ENCODE assay signal across 11 cellular contexts in the genomic region with DNA sequence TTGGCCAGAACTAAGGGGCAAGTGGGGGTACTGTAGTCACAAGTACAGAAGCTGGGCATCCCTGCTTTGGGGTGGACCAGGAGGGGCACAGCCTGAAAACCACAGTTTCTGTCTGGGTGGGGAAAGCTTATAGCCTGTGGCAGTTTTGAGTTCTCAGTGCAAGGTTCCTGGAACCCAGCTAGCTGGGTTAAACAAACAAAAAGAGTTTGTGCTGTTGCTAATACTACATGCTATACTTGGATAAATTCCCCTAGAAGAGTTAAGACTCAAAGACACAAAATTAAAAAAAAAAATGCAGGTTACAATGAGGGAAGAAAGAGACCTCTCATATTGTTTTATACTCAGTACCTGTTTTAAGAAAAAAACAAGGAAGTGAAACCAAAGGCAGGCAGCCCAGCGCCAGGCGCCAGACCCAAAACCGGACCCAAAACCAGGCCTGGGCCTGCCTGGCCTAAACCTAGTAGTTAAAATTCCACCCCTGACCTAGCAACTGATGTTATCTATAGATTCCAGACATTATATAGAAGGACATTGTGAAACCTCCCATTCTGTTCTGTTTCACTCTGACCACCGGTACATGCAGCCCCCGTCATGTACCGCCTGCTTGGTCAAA. TPM values are rescaled to one million over a fixed set of nuclear protein-coding genes. Genes with fewer than 3 reads are reported as not detected.
DNase-seq lines count a peak whose midpoint lies in the region; ATAC-seq lines count a peak whose summit lies in the region.
"Had no signal": no experiment of that assay in that cellular context is flagged by ENCODE, and none has a peak within 500 bp of the region (broad histone marks: within the 10 kb centered on the region; RNA-seq: fewer than 3 reads in every experiment).

No MANE protein-coding gene starts in this region.

- peak overlapping the region; percentile 80 for H3K27ac Mint-ChIP-seq in activated CD4-positive, alpha-beta T cell treated with anti-CD3 and anti-CD28 coated beads, Interleukin-2, amount 10 ng/mL, durations not matched to agents 7 days and 5 days
- no peak overlapping the region for H3K27ac Mint-ChIP-seq in stimulated activated effector memory CD8-positive, alpha-beta T cell treated with anti-CD3 and anti-CD28 coated beads, Interleukin-12 subunit alpha, Interleukin-12 subunit beta, amount 100 ng/mL, for 72 hours
- H3K27ac Mint-ChIP-seq: naive thymus-derived CD8-positive, alpha-beta T cell had no signal

- ATAC-seq in HG02623 (IDR thresholded peaks at IDR 0.05; ENCODE audit: unreplicated experiment) = peak; percentile 71
- peak; percentile 84 for ATAC-seq in HG03565 (IDR thresholded peaks at IDR 0.05; ENCODE audit: unreplicated experiment)
- peak; percentile 19 for ATAC-seq in stimulated activated effector memory CD8-positive, alpha-beta T cell treated with anti-CD3 and anti-CD28 coated beads, Interleukin-12 subunit alpha, Interleukin-12 subunit beta, amount 100 ng/mL, for 72 hours
- ATAC-seq: naive thymus-derived CD8-positive, alpha-beta T cell; Panc1 had no signal

- peaks cover 30% of the 10 kb centered on the region for H3K9me3 Mint-ChIP-seq in activated CD4-positive, alpha-beta T cell treated with anti-CD3 and anti-CD28 coated beads, Interleukin-2, amount 10 ng/mL, durations not matched to agents 7 days and 5 days
- H3K9me3 Mint-ChIP-seq in stimulated activated effector memory CD8-positive, alpha-beta T cell treated with anti-CD3 and anti-CD28 coated beads, Interleukin-12 subunit alpha, Interleukin-12 subunit beta, amount 100 ng/mL, for 72 hours = peaks cover 12% of the 10 kb centered on the region

- DNase-seq in activated CD4-positive, alpha-beta T cell treated with anti-CD3 and anti-CD28 coated beads, Interleukin-2, amount 10 ng/mL, durations not matched to agents 7 days and 5 days = no peak
- no peak for DNase-seq in activated CD4-positive, alpha-beta T cell treated with anti-CD3 and anti-CD28 coated beads for 1 hour
- peak in 1 of 2 donors; percentile 20 for DNase-seq in stimulated activated effector memory CD8-positive, alpha-beta T cell treated with anti-CD3 and anti-CD28 coated beads, Interleukin-12 subunit alpha, Interleukin-12 subunit beta, amount 100 ng/mL, for 72 hours (ENCODE audit: low spot score in 2 of 2)
- DNase-seq in NCI-H1092 (lab: John Stamatoyannopoulos, UW) = no peak
- no peak for DNase-seq in NCI-H774 (lab: John Stamatoyannopoulos, UW)
- DNase-seq in SHP77 (lab: John Stamatoyannopoulos, UW) = no peak
- DNase-seq: cortex of kidney; naive thymus-derived CD8-positive, alpha-beta T cell had no signal

- H3K27me3 Mint-ChIP-seq in activated CD4-positive, alpha-beta T cell treated with anti-CD3 and anti-CD28 coated beads, Interleukin-2, amount 10 ng/mL, durations not matched to agents 7 days and 5 days = no peaks in the 10 kb centered on the region

- POLR2A ChIA-PET in activated CD4-positive, alpha-beta T cell treated with anti-CD3 and anti-CD28 coated beads, Interleukin-2, amount 10 ng/mL, durations not matched to agents 7 days and 5 days (lab: Charles Lee) = no interaction called here

- CTCF ChIA-PET in activated CD4-positive, alpha-beta T cell treated with anti-CD3 and anti-CD28 coated beads, Interleukin-2, amount 10 ng/mL, durations not matched to agents 7 days and 5 days (lab: Charles Lee) = no interaction called here

- H3K4me1 Mint-ChIP-seq in activated CD4-positive, alpha-beta T cell treated with anti-CD3 and anti-CD28 coated beads, Interleukin-2, amount 10 ng/mL, durations not matched to agents 7 days and 5 days = peaks cover 41% of the 10 kb centered on the region
- H3K4me1 Mint-ChIP-seq in stimulated activated effector memory CD8-positive, alpha-beta T cell treated with anti-CD3 and anti-CD28 coated beads, Interleukin-12 subunit alpha, Interleukin-12 subunit beta, amount 100 ng/mL, for 72 hours = peaks cover 12% of the 10 kb centered on the region
- H3K4me1 Mint-ChIP-seq: naive thymus-derived CD8-positive, alpha-beta T cell had no signal

- H3K4me3 Mint-ChIP-seq in activated CD4-positive, alpha-beta T cell treated with anti-CD3 and anti-CD28 coated beads, Interleukin-2, amount 10 ng/mL, durations not matched to agents 7 days and 5 days = no peak overlapping the region
- H3K4me3 Mint-ChIP-seq in stimulated activated effector memory CD8-positive, alpha-beta T cell treated with anti-CD3 and anti-CD28 coated beads, Interleukin-12 subunit alpha, Interleukin-12 subunit beta, amount 100 ng/mL, for 72 hours = no peak overlapping the region
- H3K4me3 Mint-ChIP-seq: naive thymus-derived CD8-positive, alpha-beta T cell had no signal

- H3K36me3 Mint-ChIP-seq in activated CD4-positive, alpha-beta T cell treated with anti-CD3 and anti-CD28 coated beads, Interleukin-2, amount 10 ng/mL, durations not matched to agents 7 days and 5 days (ENCODE audit: low read depth) = peaks cover 17% of the 10 kb centered on the region
- H3K36me3 Mint-ChIP-seq in stimulated activated effector memory CD8-positive, alpha-beta T cell treated with anti-CD3 and anti-CD28 coated beads, Interleukin-12 subunit alpha, Interleukin-12 subunit beta, amount 100 ng/mL, for 72 hours = no peaks in the 10 kb centered on the region

RNA-seq across cellular contexts. Expression of a gene that starts 50.8 kb away (rescaled TPM):
- 1 to 10 TPM; 1.5 to 2.0 TPM for total RNA-seq in activated CD4-positive, alpha-beta T cell treated with anti-CD3 and anti-CD28 coated beads, Interleukin-2, amount 10 ng/mL, durations not matched to agents 7 days and 5 days

Comparison
In these comparisons a context has a peak if more than half of its experiments do, and no peak if none do; other contexts are left out.
1. ATAC-seq: peak in every context shown above with its lines; median percentile 84 in HG03565; 71 in HG02623; 19 in stimulated activated effector memory CD8-positive, alpha-beta T cell treated with anti-CD3 and anti-CD28 coated beads, Interleukin-12 subunit alpha, Interleukin-12 subunit beta, amount 100 ng/mL, for 72 hours.